Comparison of ENCODE assay signal across 12 cellular contexts in genomic region chr1:182905321-182905720, GRCh38. TPM values are rescaled to one million over a fixed set of nuclear protein-coding genes. Genes with fewer than 3 reads are reported as not detected.
"Had no signal": no experiment of that assay in that cellular context is flagged by ENCODE, and none has a peak within 500 bp of the region (broad histone marks: within the 10 kb centered on the region; RNA-seq: fewer than 3 reads in every experiment).

No MANE protein-coding gene starts in this region.

- H3K9me3 ChIP-seq: HAP-1 had no signal

- DNase-seq: GM23248, GOT3, H7, H9, HCEC 1CT, HFFc6 had no signal

- H3K4me1 ChIP-seq: HAP-1 had no signal

- H3K9ac ChIP-seq: GM23248 had no signal

- H3K27ac ChIP-seq: GM23248 had no signal

- FAIRE-seq: H1, H54 had no signal

- H2AFZ ChIP-seq: GM23248, GM23338 had no signal

- H3K4me3 ChIP-seq: GM23248, GM23338, HAP-1 had no signal

- H3K36me3 ChIP-seq: HAP-1 had no signal

- ATAC-seq: GM23338, HCT116 had no signal

- H3K4me2 ChIP-seq: GM23338 had no signal

RNA-seq across cellular contexts. Expression of gene SHCBP1L, which starts 47.6 kb away (rescaled TPM):
- total RNA-seq: GM23248, GM23338, H1, H4, H7, H9, HFFc6 had no signal
- polyA plus RNA-seq: GM23248, GM23338, H1 had no signal
